In the genomic region with DNA sequence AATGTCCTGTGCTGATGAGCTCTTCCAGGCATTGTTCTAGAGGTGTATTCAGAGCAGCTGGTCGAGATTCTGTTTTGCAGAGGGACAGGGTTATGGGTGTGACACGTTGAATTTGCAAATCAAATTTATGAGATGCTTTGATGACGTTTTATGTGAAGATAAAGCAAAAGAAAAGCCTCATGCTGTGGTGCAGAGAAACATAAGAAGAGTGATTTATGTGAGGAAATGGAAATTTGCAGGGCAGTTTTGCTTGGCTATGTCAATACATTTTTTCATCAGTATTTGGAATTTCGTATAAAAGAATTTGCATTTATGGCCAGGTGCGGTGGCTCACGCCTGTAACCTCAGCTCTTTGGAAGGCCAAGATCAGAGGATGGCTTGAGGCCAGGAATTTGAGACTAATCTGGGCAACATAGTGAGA, we compare ENCODE assay signal across 34 cellular contexts. TPM values are rescaled to one million over a fixed set of nuclear protein-coding genes. Genes with fewer than 3 reads are reported as not detected.
A peak's percentile ranks its signal among the peaks of the same experiment; 100 is the strongest.
DNase-seq lines count a peak whose midpoint lies in the region; ATAC-seq and TF ChIP-seq lines count a peak whose summit lies in the region.
"Had no signal": no experiment of that assay in that cellular context is flagged by ENCODE, and none has a peak within 500 bp of the region (broad histone marks: within the 10 kb centered on the region; RNA-seq: fewer than 3 reads in every experiment).

No MANE protein-coding gene starts in this region.

- no peak overlapping the region for H3K4me2 ChIP-seq in PC-3 (ENCODE audit: low read length)
- H3K4me2 ChIP-seq: BLaER1 had no signal

- no peaks in the 10 kb centered on the region for H3K9me2 ChIP-seq in PC-3 (replicated peaks; ENCODE audit: low read length)

- ATAC-seq in GM21737 (IDR thresholded peaks at IDR 0.05; ENCODE audit: unreplicated experiment) (no peak), PC-3 (no peak)
- ATAC-seq: activated T-cell treated with anti-CD3 and anti-CD28 coated beads, Interleukin-2, amount 50 U/mL, for 4 hours; GM12878; left colon; Panc1; stimulated activated memory B cell treated with anti-CD40 and anti-IgM and Interleukin-4, amounts not matched to agents 10 μg/mL and 1 μg/mL and 100 μg/mL, for 72 hours had no signal

- no peak overlapping the region for H3K27ac ChIP-seq in HEK293 (ENCODE audit: extremely low read depth, low read depth, low read length)
- no peak overlapping the region for H3K27ac ChIP-seq in PC-3 (ENCODE audit: low read length)
- H3K27ac ChIP-seq: BLaER1, transverse colon, WERI-Rb-1 had no signal

- no peak overlapping the region for H3K4me3 ChIP-seq in HEK293 (ENCODE audit: low read depth, low read length)
- H3K4me3 ChIP-seq in PC-3 (ENCODE audit: low read length): no peak overlapping the region
- H3K4me3 ChIP-seq: BLaER1, GM12878, HAP-1, transverse colon had no signal

- H3K9ac ChIP-seq in PC-3 (ENCODE audit: low read length): no peak overlapping the region
- H3K9ac ChIP-seq: BLaER1 had no signal

- no peak overlapping the region for H3K4me3 Mint-ChIP-seq in activated CD4-positive, alpha-beta memory T cell treated with anti-CD3 and anti-CD28 coated beads for 36 hours
- H3K4me3 Mint-ChIP-seq: activated CD4-positive, alpha-beta T cell treated with anti-CD3 and anti-CD28 coated beads, Interleukin-2, amount 10 ng/mL, durations not matched to agents 24 days and 14 days; activated T-cell treated with anti-CD3 and anti-CD28 coated beads, Interleukin-2, amount 50 U/mL, for 4 hours; central memory CD8-positive, alpha-beta T cell; dendritic cell treated with granulocyte-macrophage colony-stimulating factor and Interleukin-4, amounts not matched to agents 40 ng/mL and 50 ng/mL, for 4 days; immature natural killer cell; memory B cell; nephron progenitor cell; stimulated activated memory B cell treated with anti-CD40 and anti-IgM and Interleukin-4, amounts not matched to agents 10 μg/mL and 1 μg/mL and 100 μg/mL, for 72 hours had no signal

- TF ChIP-seq CTCF in HEK293 (tag by site-specific recombination; IDR thresholded peaks at IDR 0.05): no peak
- no peak for TF ChIP-seq CTCF in PC-3 (conservative IDR thresholded peaks at IDR 0.05; ENCODE audit: low read depth, low read length)

- DNase-seq in NCI-H146 (lab: John Stamatoyannopoulos, UW) (peak; percentile 65), astrocyte of the hippocampus (ENCODE audit: low read depth, low spot score) (peak; percentile 65), left kidney (ENCODE audit: low read depth, low spot score) (peak; percentile 46), PC-3 (no peak), NCI-H524 treated with DMSO at 0.1 percent for 48 hours (lab: John Stamatoyannopoulos, UW) (no peak)
- no peak for DNase-seq in activated CD4-positive, alpha-beta memory T cell treated with anti-CD3 and anti-CD28 coated beads for 36 hours
- DNase-seq: activated CD4-positive, alpha-beta T cell treated with anti-CD3 and anti-CD28 coated beads, Interleukin-2, amount 10 ng/mL, durations not matched to agents 24 days and 14 days; activated gamma-delta T cell treated with Interleukin-2 at 50 U/mL for 16 hours; activated T-cell treated with anti-CD3 and anti-CD28 coated beads, Interleukin-2, amount 50 U/mL, for 4 hours; DMS 273 treated with DMSO at 0.1 percent for 48 hours; immature natural killer cell; IMR-90; left colon; NCI-H1092; NCI-H187 treated with DMSO at 0.1 percent for 48 hours; NCI-H2171; NCI-H510A treated with DMSO at 0.1 percent for 48 hours; nephron progenitor cell; NK-92 treated with Interleukin-12 subunit alpha and Interleukin-12 subunit beta, amount 100 ng/mL, for 24 hours; SHP77; SW 1271; T-helper 9 cell; transverse colon; WERI-Rb-1 had no signal

- POLR2A ChIA-PET in HEK293 (lab: Yijun Ruan, JAX): interaction anchor here (0.6 to 0.7 kb wide), 2 partner anchors 17 to 28 kb away, joined by 3 read pairs; no protein-coding TSS in a partner anchor
- POLR2A ChIA-PET in PC-3 (lab: Charles Lee; ENCODE audit: unreplicated experiment): no interaction called here
- POLR2A ChIA-PET in activated CD4-positive, alpha-beta memory T cell treated with anti-CD3 and anti-CD28 coated beads for 36 hours (lab: Charles Lee): no interaction called here

- intact Hi-C loops in PC-3 (cut with micrococcal nuclease): no loop called here
- intact Hi-C loops in activated CD4-positive, alpha-beta memory T cell treated with anti-CD3 and anti-CD28 coated beads for 36 hours (cut with micrococcal nuclease): no loop called here

- H3K36me3 ChIP-seq in HEK293 (ENCODE audit: control insufficient read depth in 2 of 2, insufficient read depth in 1 of 2, low read length in 2 of 2): no peaks in the 10 kb centered on the region
- no peaks in the 10 kb centered on the region for H3K36me3 ChIP-seq in PC-3 (ENCODE audit: low read depth, low read length)
- H3K36me3 ChIP-seq: BLaER1, HAP-1, transverse colon, WERI-Rb-1 had no signal

- no peaks in the 10 kb centered on the region for H3K27me3 ChIP-seq in PC-3 (ENCODE audit: low read length)
- H3K27me3 ChIP-seq: BLaER1, transverse colon had no signal

- H3K4me1 ChIP-seq in HEK293 (ENCODE audit: control insufficient read depth, insufficient read depth, low read length) (peaks cover 5% of the 10 kb centered on the region; the same call in 1 of the 2 replicates), PC-3 (ENCODE audit: insufficient read depth, low read length) (peaks cover 12% of the 10 kb centered on the region)
- H3K4me1 ChIP-seq: BLaER1, transverse colon had no signal

- H3K9me3 ChIP-seq in HEK293 (ENCODE audit: control insufficient read depth, insufficient read depth, low read depth, low read length) (no peaks in the 10 kb centered on the region), PC-3 (ENCODE audit: low read length) (no peaks in the 10 kb centered on the region)
- H3K9me3 ChIP-seq: transverse colon had no signal

- H3K4me1 Mint-ChIP-seq in activated CD4-positive, alpha-beta memory T cell treated with anti-CD3 and anti-CD28 coated beads for 36 hours (ENCODE audit: low read depth): no peaks in the 10 kb centered on the region
- H3K4me1 Mint-ChIP-seq: activated CD4-positive, alpha-beta T cell treated with anti-CD3 and anti-CD28 coated beads, Interleukin-2, amount 10 ng/mL, durations not matched to agents 24 days and 14 days; central memory CD8-positive, alpha-beta T cell; immature natural killer cell; memory B cell; stimulated activated memory B cell treated with anti-CD40 and anti-IgM and Interleukin-4, amounts not matched to agents 10 μg/mL and 1 μg/mL and 100 μg/mL, for 72 hours had no signal

- CTCF ChIA-PET in HEK293 (lab: Yijun Ruan, JAX) (interaction anchor here (0.7 kb wide), 2 partner anchors 235 to 714 kb away, joined by 3 read pairs; no protein-coding TSS in a partner anchor), PC-3 (lab: Charles Lee) (no interaction called here)
- CTCF ChIA-PET in activated CD4-positive, alpha-beta memory T cell treated with anti-CD3 and anti-CD28 coated beads for 36 hours (lab: Charles Lee): no interaction called here

- H3K27ac Mint-ChIP-seq in activated CD4-positive, alpha-beta memory T cell treated with anti-CD3 and anti-CD28 coated beads for 36 hours: no peak overlapping the region
- H3K27ac Mint-ChIP-seq: activated CD4-positive, alpha-beta T cell treated with anti-CD3 and anti-CD28 coated beads, Interleukin-2, amount 10 ng/mL, durations not matched to agents 24 days and 14 days; dendritic cell treated with granulocyte-macrophage colony-stimulating factor and Interleukin-4, amounts not matched to agents 40 ng/mL and 50 ng/mL, for 4 days; immature natural killer cell; memory B cell; nephron progenitor cell; stimulated activated memory B cell treated with anti-CD40 and anti-IgM and Interleukin-4, amounts not matched to agents 10 μg/mL and 1 μg/mL and 100 μg/mL, for 72 hours had no signal

- no peaks in the 10 kb centered on the region for H3K79me2 ChIP-seq in PC-3 (ENCODE audit: low read length)

- H3K27me3 Mint-ChIP-seq in activated CD4-positive, alpha-beta memory T cell treated with anti-CD3 and anti-CD28 coated beads for 36 hours: peaks cover 19% of the 10 kb centered on the region
- H3K27me3 Mint-ChIP-seq: dendritic cell treated with granulocyte-macrophage colony-stimulating factor and Interleukin-4, amounts not matched to agents 40 ng/mL and 50 ng/mL, for 4 days had no signal

- no peak overlapping the region for H2AFZ ChIP-seq in PC-3 (ENCODE audit: low read length)

- H3K9me3 Mint-ChIP-seq in activated CD4-positive, alpha-beta memory T cell treated with anti-CD3 and anti-CD28 coated beads for 36 hours: no peaks in the 10 kb centered on the region
- H3K9me3 Mint-ChIP-seq: activated CD4-positive, alpha-beta T cell treated with anti-CD3 and anti-CD28 coated beads, Interleukin-2, amount 10 ng/mL, durations not matched to agents 24 days and 14 days; activated T-cell treated with anti-CD3 and anti-CD28 coated beads, Interleukin-2, amount 50 U/mL, for 4 hours; central memory CD8-positive, alpha-beta T cell; dendritic cell treated with granulocyte-macrophage colony-stimulating factor and Interleukin-4, amounts not matched to agents 40 ng/mL and 50 ng/mL, for 4 days; immature natural killer cell; stimulated activated memory B cell treated with anti-CD40 and anti-IgM and Interleukin-4, amounts not matched to agents 10 μg/mL and 1 μg/mL and 100 μg/mL, for 72 hours had no signal

- no peaks in the 10 kb centered on the region for H4K20me1 ChIP-seq in PC-3 (ENCODE audit: low read length)
- H4K20me1 ChIP-seq: BLaER1 had no signal

- H3F3A ChIP-seq in PC-3 (ENCODE audit: low read length, unreplicated experiment): no peaks in the 10 kb centered on the region

- no peaks in the 10 kb centered on the region for H3K36me3 Mint-ChIP-seq in activated CD4-positive, alpha-beta memory T cell treated with anti-CD3 and anti-CD28 coated beads for 36 hours
- H3K36me3 Mint-ChIP-seq: immature natural killer cell; stimulated activated memory B cell treated with anti-CD40 and anti-IgM and Interleukin-4, amounts not matched to agents 10 μg/mL and 1 μg/mL and 100 μg/mL, for 72 hours had no signal

- BruUV-seq in PC-3 (replicated peaks; lab: Mats Ljungman, UMichigan): no TSS peak

TF ChIP-seq in HEK293, 187 proteins besides CTCF, POLR2A, EP300 and RAD21 (continues in another document):
- TF ChIP-seq ZNF843 (tag by site-specific recombination; IDR thresholded peaks at IDR 0.05): peak; percentile 51; the same call in 1 of the 2 replicates
- peak; percentile 29; the same call in 1 of the 2 replicates for TF ChIP-seq ZNF341 (tag by site-specific recombination; IDR thresholded peaks at IDR 0.05; ENCODE audit: low read depth)
- no peak for TF ChIP-seq ZNF776 (tag by site-specific recombination; IDR thresholded peaks at IDR 0.05; ENCODE audit: borderline replicate concordance)
- 0 out of 2 replicates have a peak, but pooled peaks have one; percentile 9 for TF ChIP-seq GLIS1 (tag by site-specific recombination; IDR thresholded peaks at IDR 0.05)
- peak; percentile 46; the same call in 1 of the 2 replicates for TF ChIP-seq FEZF1 (tag by site-specific recombination; IDR thresholded peaks at IDR 0.05)

RNA-seq across cellular contexts. Expression of gene TSN, which starts 36.4 kb away (rescaled TPM):
- 55.0 and 83.0 TPM in 2 replicates for total RNA-seq in PC-3 (2014; rRNA removed)
- 10 to 100 TPM; 68.8 to 74.5 TPM for total RNA-seq in activated CD4-positive, alpha-beta memory T cell treated with anti-CD3 and anti-CD28 coated beads for 36 hours

RNA-seq across cellular contexts. Expression of gene NIFK, which starts 55.1 kb away (rescaled TPM):
- total RNA-seq in PC-3 (2014; rRNA removed): 42.1 and 64.1 TPM in 2 replicates
- 100 to 1,000 TPM; 244 to 252 TPM for total RNA-seq in activated CD4-positive, alpha-beta memory T cell treated with anti-CD3 and anti-CD28 coated beads for 36 hours

Comparison
In these comparisons a context has a peak if more than half of its experiments do, and no peak if none do; other contexts are left out.
1. DNase-seq: peak in NCI-H146 (single experiment), astrocyte of the hippocampus (single experiment) and left kidney (single experiment); none in PC-3 (single experiment), NCI-H524 treated with DMSO at 0.1 percent for 48 hours (single experiment) and activated CD4-positive, alpha-beta memory T cell treated with anti-CD3 and anti-CD28 coated beads for 36 hours (single experiment).